ENCODE assay signal across 1 cellular context in the genomic region with DNA sequence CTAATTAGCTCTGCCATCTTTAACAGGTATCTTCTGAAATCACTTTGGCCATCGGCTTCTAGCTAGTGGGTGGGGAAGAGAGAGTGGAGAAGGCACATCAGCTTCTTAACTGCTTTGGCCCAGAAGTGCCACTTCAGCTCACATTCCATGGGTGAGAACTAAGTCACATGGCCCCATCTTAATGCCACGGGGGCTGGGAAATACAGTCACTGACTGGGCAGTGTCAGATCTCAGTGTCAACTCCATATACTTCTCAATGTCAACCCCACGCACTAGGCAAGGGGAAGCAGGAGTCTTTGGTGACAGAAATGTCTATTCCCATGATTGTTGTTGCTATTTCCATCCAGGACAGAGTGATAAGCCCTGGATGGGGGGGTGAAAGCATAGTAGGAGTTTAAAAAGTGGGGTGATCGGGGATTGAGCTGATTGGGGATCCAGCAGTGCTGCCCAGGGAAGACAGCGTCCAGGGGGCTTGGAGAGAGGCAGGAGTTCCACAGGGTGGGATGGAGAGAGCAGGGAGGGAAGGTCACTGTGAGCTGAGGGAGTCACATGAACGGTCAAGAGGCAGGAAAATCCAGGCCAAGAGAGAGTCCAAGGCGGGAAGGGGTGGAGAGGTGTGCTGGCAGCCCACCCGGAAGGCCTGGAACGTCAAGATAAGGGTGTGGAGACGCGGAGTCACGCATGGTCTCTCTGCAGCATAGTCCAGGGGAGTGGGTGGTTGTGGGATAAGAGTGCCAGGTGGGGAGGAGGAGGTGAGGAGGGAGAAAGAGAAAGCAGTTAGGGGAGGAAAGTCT.
TF ChIP-seq lines count a peak whose summit lies in the region.

No MANE protein-coding gene starts in this region.

TF ChIP-seq in K562, 482 proteins besides CTCF, POLR2A, EP300 and RAD21 (continued from another document and continues in another):
- peak; percentile 78 for TF ChIP-seq DMBX1 (CRISPR knock-in tag; IDR thresholded peaks at IDR 0.05; ENCODE audit: borderline replicate concordance)
- TF ChIP-seq BHLHE40 (IDR thresholded peaks at IDR 0.05; ENCODE audit: low read length), result peak; percentile 89
- TF ChIP-seq RAD51 (IDR thresholded peaks at IDR 0.05; ENCODE audit: borderline replicate concordance, low read depth), result peak; percentile 14; the same call in 1 of the 2 replicates
- TF ChIP-seq, protein P1, sequence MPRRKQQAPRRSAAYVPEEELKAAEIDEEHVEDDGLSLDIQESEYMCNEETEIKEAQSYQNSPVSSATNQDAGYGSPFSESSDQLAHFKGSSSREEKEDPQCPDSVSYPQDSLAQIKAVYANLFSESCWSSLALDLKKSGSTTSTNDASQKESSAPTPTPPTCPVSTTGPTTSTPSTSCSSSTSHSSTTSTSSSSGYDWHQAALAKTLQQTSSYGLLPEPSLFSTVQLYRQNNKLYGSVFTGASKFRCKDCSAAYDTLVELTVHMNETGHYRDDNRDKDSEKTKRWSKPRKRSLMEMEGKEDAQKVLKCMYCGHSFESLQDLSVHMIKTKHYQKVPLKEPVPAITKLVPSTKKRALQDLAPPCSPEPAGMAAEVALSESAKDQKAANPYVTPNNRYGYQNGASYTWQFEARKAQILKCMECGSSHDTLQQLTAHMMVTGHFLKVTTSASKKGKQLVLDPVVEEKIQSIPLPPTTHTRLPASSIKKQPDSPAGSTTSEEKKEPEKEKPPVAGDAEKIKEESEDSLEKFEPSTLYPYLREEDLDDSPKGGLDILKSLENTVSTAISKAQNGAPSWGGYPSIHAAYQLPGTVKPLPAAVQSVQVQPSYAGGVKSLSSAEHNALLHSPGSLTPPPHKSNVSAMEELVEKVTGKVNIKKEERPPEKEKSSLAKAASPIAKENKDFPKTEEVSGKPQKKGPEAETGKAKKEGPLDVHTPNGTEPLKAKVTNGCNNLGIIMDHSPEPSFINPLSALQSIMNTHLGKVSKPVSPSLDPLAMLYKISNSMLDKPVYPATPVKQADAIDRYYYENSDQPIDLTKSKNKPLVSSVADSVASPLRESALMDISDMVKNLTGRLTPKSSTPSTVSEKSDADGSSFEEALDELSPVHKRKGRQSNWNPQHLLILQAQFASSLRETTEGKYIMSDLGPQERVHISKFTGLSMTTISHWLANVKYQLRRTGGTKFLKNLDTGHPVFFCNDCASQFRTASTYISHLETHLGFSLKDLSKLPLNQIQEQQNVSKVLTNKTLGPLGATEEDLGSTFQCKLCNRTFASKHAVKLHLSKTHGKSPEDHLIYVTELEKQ (CRISPR knock-in tag; IDR thresholded peaks at IDR 0.05), result no peak
- TF ChIP-seq, protein P2, sequence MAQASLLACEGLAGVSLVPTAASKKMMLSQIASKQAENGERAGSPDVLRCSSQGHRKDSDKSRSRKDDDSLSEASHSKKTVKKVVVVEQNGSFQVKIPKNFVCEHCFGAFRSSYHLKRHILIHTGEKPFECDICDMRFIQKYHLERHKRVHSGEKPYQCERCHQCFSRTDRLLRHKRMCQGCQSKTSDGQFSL (CRISPR knock-in tag; IDR thresholded peaks at IDR 0.05), result peak; percentile 44; the same call in 1 of the 2 replicates
- TF ChIP-seq, protein P2 (tag; IDR thresholded peaks at IDR 0.05), result 0 out of 4 replicates have a peak, but pooled peaks of 1 of the 2 experiments have one; percentile 42
- TF ChIP-seq EP400 (IDR thresholded peaks at IDR 0.05), result peak; percentile 58; the same call in 1 of the 2 replicates
- no peak for TF ChIP-seq HNRNPK (IDR thresholded peaks at IDR 0.05; ENCODE audit: low read depth, low read length, poor library complexity, severe bottlenecking)
- TF ChIP-seq, protein P3, sequence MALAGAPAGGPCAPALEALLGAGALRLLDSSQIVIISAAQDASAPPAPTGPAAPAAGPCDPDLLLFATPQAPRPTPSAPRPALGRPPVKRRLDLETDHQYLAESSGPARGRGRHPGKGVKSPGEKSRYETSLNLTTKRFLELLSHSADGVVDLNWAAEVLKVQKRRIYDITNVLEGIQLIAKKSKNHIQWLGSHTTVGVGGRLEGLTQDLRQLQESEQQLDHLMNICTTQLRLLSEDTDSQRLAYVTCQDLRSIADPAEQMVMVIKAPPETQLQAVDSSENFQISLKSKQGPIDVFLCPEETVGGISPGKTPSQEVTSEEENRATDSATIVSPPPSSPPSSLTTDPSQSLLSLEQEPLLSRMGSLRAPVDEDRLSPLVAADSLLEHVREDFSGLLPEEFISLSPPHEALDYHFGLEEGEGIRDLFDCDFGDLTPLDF (CRISPR knock-in tag; IDR thresholded peaks at IDR 0.05), result no peak
- TF ChIP-seq FUS (optimal IDR thresholded peaks at IDR 0.05; ENCODE audit: low read depth, low read length), result no peak
- TF ChIP-seq, protein P4, sequence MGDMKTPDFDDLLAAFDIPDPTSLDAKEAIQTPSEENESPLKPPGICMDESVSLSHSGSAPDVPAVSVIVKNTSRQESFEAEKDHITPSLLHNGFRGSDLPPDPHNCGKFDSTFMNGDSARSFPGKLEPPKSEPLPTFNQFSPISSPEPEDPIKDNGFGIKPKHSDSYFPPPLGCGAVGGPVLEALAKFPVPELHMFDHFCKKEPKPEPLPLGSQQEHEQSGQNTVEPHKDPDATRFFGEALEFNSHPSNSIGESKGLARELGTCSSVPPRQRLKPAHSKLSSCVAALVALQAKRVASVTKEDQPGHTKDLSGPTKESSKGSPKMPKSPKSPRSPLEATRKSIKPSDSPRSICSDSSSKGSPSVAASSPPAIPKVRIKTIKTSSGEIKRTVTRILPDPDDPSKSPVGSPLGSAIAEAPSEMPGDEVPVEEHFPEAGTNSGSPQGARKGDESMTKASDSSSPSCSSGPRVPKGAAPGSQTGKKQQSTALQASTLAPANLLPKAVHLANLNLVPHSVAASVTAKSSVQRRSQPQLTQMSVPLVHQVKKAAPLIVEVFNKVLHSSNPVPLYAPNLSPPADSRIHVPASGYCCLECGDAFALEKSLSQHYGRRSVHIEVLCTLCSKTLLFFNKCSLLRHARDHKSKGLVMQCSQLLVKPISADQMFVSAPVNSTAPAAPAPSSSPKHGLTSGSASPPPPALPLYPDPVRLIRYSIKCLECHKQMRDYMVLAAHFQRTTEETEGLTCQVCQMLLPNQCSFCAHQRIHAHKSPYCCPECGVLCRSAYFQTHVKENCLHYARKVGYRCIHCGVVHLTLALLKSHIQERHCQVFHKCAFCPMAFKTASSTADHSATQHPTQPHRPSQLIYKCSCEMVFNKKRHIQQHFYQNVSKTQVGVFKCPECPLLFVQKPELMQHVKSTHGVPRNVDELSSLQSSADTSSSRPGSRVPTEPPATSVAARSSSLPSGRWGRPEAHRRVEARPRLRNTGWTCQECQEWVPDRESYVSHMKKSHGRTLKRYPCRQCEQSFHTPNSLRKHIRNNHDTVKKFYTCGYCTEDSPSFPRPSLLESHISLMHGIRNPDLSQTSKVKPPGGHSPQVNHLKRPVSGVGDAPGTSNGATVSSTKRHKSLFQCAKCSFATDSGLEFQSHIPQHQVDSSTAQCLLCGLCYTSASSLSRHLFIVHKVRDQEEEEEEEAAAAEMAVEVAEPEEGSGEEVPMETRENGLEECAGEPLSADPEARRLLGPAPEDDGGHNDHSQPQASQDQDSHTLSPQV (IDR thresholded peaks at IDR 0.05), result peak; percentile 73; the same call in 1 of the 2 replicates
- TF ChIP-seq, protein P5, sequence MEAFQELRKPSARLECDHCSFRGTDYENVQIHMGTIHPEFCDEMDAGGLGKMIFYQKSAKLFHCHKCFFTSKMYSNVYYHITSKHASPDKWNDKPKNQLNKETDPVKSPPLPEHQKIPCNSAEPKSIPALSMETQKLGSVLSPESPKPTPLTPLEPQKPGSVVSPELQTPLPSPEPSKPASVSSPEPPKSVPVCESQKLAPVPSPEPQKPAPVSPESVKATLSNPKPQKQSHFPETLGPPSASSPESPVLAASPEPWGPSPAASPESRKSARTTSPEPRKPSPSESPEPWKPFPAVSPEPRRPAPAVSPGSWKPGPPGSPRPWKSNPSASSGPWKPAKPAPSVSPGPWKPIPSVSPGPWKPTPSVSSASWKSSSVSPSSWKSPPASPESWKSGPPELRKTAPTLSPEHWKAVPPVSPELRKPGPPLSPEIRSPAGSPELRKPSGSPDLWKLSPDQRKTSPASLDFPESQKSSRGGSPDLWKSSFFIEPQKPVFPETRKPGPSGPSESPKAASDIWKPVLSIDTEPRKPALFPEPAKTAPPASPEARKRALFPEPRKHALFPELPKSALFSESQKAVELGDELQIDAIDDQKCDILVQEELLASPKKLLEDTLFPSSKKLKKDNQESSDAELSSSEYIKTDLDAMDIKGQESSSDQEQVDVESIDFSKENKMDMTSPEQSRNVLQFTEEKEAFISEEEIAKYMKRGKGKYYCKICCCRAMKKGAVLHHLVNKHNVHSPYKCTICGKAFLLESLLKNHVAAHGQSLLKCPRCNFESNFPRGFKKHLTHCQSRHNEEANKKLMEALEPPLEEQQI (IDR thresholded peaks at IDR 0.05), result no peak; the same call in 1 of the 2 replicates
- no peak for TF ChIP-seq ZFP30 (CRISPR knock-in tag; IDR thresholded peaks at IDR 0.05; ENCODE audit: borderline replicate concordance)
- 0 out of 2 replicates have a peak, but pooled peaks have one; percentile 0 for TF ChIP-seq ZFX (CRISPR knock-in tag; IDR thresholded peaks at IDR 0.05)
- peak in 1 of 2 experiments; percentile 55; a peak in 1 of 4 replicates for TF ChIP-seq RCOR1 (IDR thresholded peaks at IDR 0.05; ENCODE audit: borderline replicate concordance in 1 of 2, low read depth in 2 of 2, low read length in 2 of 2)
- peak; percentile 96 for TF ChIP-seq CBFA2T2 (conservative IDR thresholded peaks at IDR 0.05)
- TF ChIP-seq CXXC5 (CRISPR knock-in tag; IDR thresholded peaks at IDR 0.05), result peak; percentile 80
- TF ChIP-seq, protein P6, sequence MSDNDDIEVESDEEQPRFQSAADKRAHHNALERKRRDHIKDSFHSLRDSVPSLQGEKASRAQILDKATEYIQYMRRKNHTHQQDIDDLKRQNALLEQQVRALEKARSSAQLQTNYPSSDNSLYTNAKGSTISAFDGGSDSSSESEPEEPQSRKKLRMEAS (CRISPR knock-in tag; IDR thresholded peaks at IDR 0.05), result peak; percentile 37
- TF ChIP-seq TEAD1 (CRISPR knock-in tag; IDR thresholded peaks at IDR 0.05), result peak in 1 of 2 experiments; percentile 55; a peak in 1 of 4 replicates
- TF ChIP-seq PHB2 (IDR thresholded peaks at IDR 0.05; ENCODE audit: low read depth), result peak; percentile 88
- peak; percentile 57 for TF ChIP-seq SOX6 (IDR thresholded peaks at IDR 0.05)
- TF ChIP-seq NFIC (IDR thresholded peaks at IDR 0.05), result peak; percentile 90
- TF ChIP-seq, protein P7, sequence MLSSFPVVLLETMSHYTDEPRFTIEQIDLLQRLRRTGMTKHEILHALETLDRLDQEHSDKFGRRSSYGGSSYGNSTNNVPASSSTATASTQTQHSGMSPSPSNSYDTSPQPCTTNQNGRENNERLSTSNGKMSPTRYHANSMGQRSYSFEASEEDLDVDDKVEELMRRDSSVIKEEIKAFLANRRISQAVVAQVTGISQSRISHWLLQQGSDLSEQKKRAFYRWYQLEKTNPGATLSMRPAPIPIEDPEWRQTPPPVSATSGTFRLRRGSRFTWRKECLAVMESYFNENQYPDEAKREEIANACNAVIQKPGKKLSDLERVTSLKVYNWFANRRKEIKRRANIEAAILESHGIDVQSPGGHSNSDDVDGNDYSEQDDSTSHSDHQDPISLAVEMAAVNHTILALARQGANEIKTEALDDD (IDR thresholded peaks at IDR 0.05), result no peak
- no peak for TF ChIP-seq ZNF184 (CRISPR knock-in tag; IDR thresholded peaks at IDR 0.05)
- TF ChIP-seq MBD2 (IDR thresholded peaks at IDR 0.05; ENCODE audit: borderline replicate concordance, low read depth), result peak; percentile 66
- TF ChIP-seq, protein P8, sequence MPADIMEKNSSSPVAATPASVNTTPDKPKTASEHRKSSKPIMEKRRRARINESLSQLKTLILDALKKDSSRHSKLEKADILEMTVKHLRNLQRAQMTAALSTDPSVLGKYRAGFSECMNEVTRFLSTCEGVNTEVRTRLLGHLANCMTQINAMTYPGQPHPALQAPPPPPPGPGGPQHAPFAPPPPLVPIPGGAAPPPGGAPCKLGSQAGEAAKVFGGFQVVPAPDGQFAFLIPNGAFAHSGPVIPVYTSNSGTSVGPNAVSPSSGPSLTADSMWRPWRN (IDR thresholded peaks at IDR 0.05; ENCODE audit: low read depth), result 0 out of 2 replicates have a peak, but pooled peaks have one; percentile 45
- peak; percentile 86 for TF ChIP-seq NCOA1 (IDR thresholded peaks at IDR 0.05; ENCODE audit: low read depth)
- TF ChIP-seq ZNF695 (CRISPR knock-in tag; IDR thresholded peaks at IDR 0.05), result no peak
- no peak for TF ChIP-seq RBBP5 (IDR thresholded peaks at IDR 0.05; ENCODE audit: borderline replicate concordance, insufficient read depth, low read length, poor library complexity, severe bottlenecking)
- peak in 1 of 3 experiments; percentile 16 for TF ChIP-seq YY1 (IDR thresholded peaks at IDR 0.05; ENCODE audit: borderline replicate concordance in 1 of 3, control insufficient read depth in 1 of 3, extremely low read depth in 1 of 3, insufficient read depth in 3 of 3, insufficient read length in 1 of 3, insufficient replicate concordance in 2 of 3, low read depth in 1 of 3, low read length in 2 of 3)
- TF ChIP-seq, protein P9, sequence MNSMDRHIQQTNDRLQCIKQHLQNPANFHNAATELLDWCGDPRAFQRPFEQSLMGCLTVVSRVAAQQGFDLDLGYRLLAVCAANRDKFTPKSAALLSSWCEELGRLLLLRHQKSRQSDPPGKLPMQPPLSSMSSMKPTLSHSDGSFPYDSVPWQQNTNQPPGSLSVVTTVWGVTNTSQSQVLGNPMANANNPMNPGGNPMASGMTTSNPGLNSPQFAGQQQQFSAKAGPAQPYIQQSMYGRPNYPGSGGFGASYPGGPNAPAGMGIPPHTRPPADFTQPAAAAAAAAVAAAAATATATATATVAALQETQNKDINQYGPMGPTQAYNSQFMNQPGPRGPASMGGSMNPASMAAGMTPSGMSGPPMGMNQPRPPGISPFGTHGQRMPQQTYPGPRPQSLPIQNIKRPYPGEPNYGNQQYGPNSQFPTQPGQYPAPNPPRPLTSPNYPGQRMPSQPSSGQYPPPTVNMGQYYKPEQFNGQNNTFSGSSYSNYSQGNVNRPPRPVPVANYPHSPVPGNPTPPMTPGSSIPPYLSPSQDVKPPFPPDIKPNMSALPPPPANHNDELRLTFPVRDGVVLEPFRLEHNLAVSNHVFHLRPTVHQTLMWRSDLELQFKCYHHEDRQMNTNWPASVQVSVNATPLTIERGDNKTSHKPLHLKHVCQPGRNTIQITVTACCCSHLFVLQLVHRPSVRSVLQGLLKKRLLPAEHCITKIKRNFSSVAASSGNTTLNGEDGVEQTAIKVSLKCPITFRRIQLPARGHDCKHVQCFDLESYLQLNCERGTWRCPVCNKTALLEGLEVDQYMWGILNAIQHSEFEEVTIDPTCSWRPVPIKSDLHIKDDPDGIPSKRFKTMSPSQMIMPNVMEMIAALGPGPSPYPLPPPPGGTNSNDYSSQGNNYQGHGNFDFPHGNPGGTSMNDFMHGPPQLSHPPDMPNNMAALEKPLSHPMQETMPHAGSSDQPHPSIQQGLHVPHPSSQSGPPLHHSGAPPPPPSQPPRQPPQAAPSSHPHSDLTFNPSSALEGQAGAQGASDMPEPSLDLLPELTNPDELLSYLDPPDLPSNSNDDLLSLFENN (IDR thresholded peaks at IDR 0.05; ENCODE audit: low read depth in 2 of 2, low read length in 2 of 2), result peak in 1 of 2 experiments; percentile 81; a peak in 2 of 4 replicates
- peak; percentile 85 for TF ChIP-seq LEF1 (IDR thresholded peaks at IDR 0.05)
- peak; percentile 63; the same call in 1 of the 2 replicates for TF ChIP-seq ELF1 (tag; IDR thresholded peaks at IDR 0.05)
- no peak for TF ChIP-seq E2F3 (CRISPR knock-in tag; IDR thresholded peaks at IDR 0.05)
- no peak for TF ChIP-seq SMAD2 (IDR thresholded peaks at IDR 0.05; ENCODE audit: low read depth, low read length)
